In the genomic region with DNA sequence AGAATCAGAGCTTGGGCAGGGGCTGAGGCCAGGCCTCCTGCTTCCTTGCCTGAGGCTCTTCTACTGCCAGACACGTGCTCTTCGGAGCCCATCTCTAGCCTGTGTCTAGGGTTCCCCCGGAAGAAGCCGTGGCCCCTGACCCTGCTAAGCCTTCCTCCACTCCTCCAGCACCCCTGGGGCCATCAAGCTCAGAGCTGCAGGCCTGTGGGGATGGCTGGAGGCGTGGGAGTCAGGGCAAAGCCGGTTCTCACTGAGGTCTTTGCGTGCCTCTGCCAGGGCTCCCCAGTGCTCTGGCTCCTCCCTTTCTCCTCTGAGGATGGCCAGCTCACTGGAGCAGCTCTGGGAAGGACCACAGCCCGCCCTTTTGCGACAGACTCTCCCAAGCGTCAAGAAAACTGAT, we compare ENCODE assay signal across 28 cellular contexts. TPM values are rescaled to one million over a fixed set of nuclear protein-coding genes. Genes with fewer than 3 reads are reported as not detected.
"Had no signal": no experiment of that assay in that cellular context is flagged by ENCODE, and none has a peak within 500 bp of the region (broad histone marks: within the 10 kb centered on the region; RNA-seq: fewer than 3 reads in every experiment).

No MANE protein-coding gene starts in this region.

- DNase-seq: activated CD4-positive, alpha-beta memory T cell treated with anti-CD3 and anti-CD28 coated beads, Interleukin-2, amount 10 ng/mL, durations not matched to agents 7 days and 5 days; activated CD4-positive, alpha-beta T cell treated with anti-CD3 and anti-CD28 coated beads for 1 hour; activated CD4-positive, alpha-beta T cell treated with anti-CD3 and anti-CD28 coated beads, Interleukin-2, amount 10 ng/mL, durations not matched to agents 7 days and 5 days; activated gamma-delta T cell treated with Interleukin-2 at 50 U/mL for 16 hours; activated naive CD8-positive, alpha-beta T cell treated with anti-CD3 and anti-CD28 coated beads, Interleukin-2, amount 50 U/mL, for 24 hours; activated T-cell treated with anti-CD3 and anti-CD28 coated beads, Interleukin-2, amount 50 U/mL, for 4 hours; dermis blood vessel endothelial cell; effector CD4-positive, alpha-beta T cell; gastrocnemius medialis; glutamatergic neuron; hypothalamus; immature natural killer cell; ovary; small intestine; stimulated activated CD4-positive, alpha-beta T cell treated with anti-CD3 and anti-CD28 coated beads, Interleukin-4, amount 100 ng/mL, for 24 hours; substantia nigra; SW 1271; uterus had no signal

- H3K27me3 ChIP-seq: esophagus muscularis mucosa, gastrocnemius medialis, ovary, sigmoid colon, uterus had no signal

- H3K4me1 ChIP-seq: gastrocnemius medialis, sigmoid colon, uterus had no signal

- H3K36me3 ChIP-seq: esophagus muscularis mucosa, gastrocnemius medialis, ovary, sigmoid colon, uterus had no signal

- H3K9me3 ChIP-seq: gastrocnemius medialis, ovary, uterus had no signal

- H3K27ac ChIP-seq: esophagus muscularis mucosa, ovary, sigmoid colon, uterus had no signal

- H3K4me3 ChIP-seq: esophagus muscularis mucosa, gastrocnemius medialis, ovary, sigmoid colon, uterus had no signal

- ATAC-seq: activated naive CD8-positive, alpha-beta T cell treated with anti-CD3 and anti-CD28 coated beads, Interleukin-2, amount 50 U/mL, for 24 hours; activated T-cell treated with anti-CD3 and anti-CD28 coated beads, Interleukin-2, amount 50 U/mL, for 4 hours; activated T-helper 17 cell treated with anti-CD3 and anti-CD28 coated beads, Interleukin-2, amount 50 U/mL, for 72 hours; gastrocnemius medialis; stimulated activated effector memory CD8-positive, alpha-beta T cell treated with anti-CD3 and anti-CD28 coated beads, Interleukin-12 subunit alpha, Interleukin-12 subunit beta, amount 100 ng/mL, for 72 hours; WTC11 had no signal

RNA-seq across cellular contexts. Expression of gene GHRHR, which starts 34.4 kb away (rescaled TPM):
- total RNA-seq: activated CD4-positive, alpha-beta memory T cell treated with anti-CD3 and anti-CD28 coated beads, Interleukin-2, amount 10 ng/mL, durations not matched to agents 7 days and 5 days; activated CD4-positive, alpha-beta T cell treated with anti-CD3 and anti-CD28 coated beads, Interleukin-2, amount 10 ng/mL, durations not matched to agents 7 days and 5 days; activated T-cell treated with anti-CD3 and anti-CD28 coated beads, Interleukin-2, amount 50 U/mL, for 4 hours; activated T-helper 17 cell treated with anti-CD3 and anti-CD28 coated beads, Interleukin-2, amount 50 U/mL, for 72 hours; bronchial epithelial cell; dermis blood vessel endothelial cell; esophagus muscularis mucosa; gastrocnemius medialis; kidney; lung microvascular endothelial cell; ovary; progenitor cell of endocrine pancreas; renal cortical epithelial cell; sigmoid colon; uterus had no signal

RNA-seq across cellular contexts. Expression of gene ADCYAP1R1, which starts 53.9 kb away (rescaled TPM):
- total RNA-seq: activated CD4-positive, alpha-beta memory T cell treated with anti-CD3 and anti-CD28 coated beads, Interleukin-2, amount 10 ng/mL, durations not matched to agents 7 days and 5 days; activated CD4-positive, alpha-beta T cell treated with anti-CD3 and anti-CD28 coated beads, Interleukin-2, amount 10 ng/mL, durations not matched to agents 7 days and 5 days; activated T-cell treated with anti-CD3 and anti-CD28 coated beads, Interleukin-2, amount 50 U/mL, for 4 hours; activated T-helper 17 cell treated with anti-CD3 and anti-CD28 coated beads, Interleukin-2, amount 50 U/mL, for 72 hours; bronchial epithelial cell; dermis blood vessel endothelial cell; kidney; lung microvascular endothelial cell; progenitor cell of endocrine pancreas; renal cortical epithelial cell had no signal
